Comparison of ENCODE assay signal across 12 cellular contexts in genomic region chr1:66339944-66340343, GRCh38.
DNase-seq lines count a peak whose midpoint lies in the region; ATAC-seq and TF ChIP-seq lines count a peak whose summit lies in the region.
"Had no signal": no experiment of that assay in that cellular context is flagged by ENCODE, and none has a peak within 500 bp of the region (broad histone marks: within the 10 kb centered on the region; RNA-seq: fewer than 3 reads in every experiment).

No MANE protein-coding gene starts in this region.

- no peaks in the 10 kb centered on the region; the same call in 1 of the 2 replicates for H3F3A ChIP-seq in GM23338 (replicated peaks; ENCODE audit: low read depth)

- no peak for TF ChIP-seq CTCF in GM23338 (conservative IDR thresholded peaks at IDR 0.05; ENCODE audit: low read depth in 2 of 2)

- no peaks in the 10 kb centered on the region for H3K27me3 Mint-ChIP-seq in CD4-positive, CD25-positive, alpha-beta regulatory T cell
- H3K27me3 Mint-ChIP-seq in GM23338 (ENCODE audit: insufficient read depth, low read depth, poor library complexity) = peaks cover 3% of the 10 kb centered on the region
- no peaks in the 10 kb centered on the region for H3K27me3 Mint-ChIP-seq in activated T-helper 1 cell treated with anti-CD3 and anti-CD28 coated beads, Interleukin-12 subunit alpha, Interleukin-12 subunit beta, Interleukin-2, Interleukin-4 antibody, amounts not matched to agents 30 ng/mL and 10 ng/mL and 1 ng/mL, durations not matched to agents 14 hours and 24 hours and 36 hours (ENCODE audit: insufficient read depth)
- H3K27me3 Mint-ChIP-seq: type B pancreatic cell had no signal

- peaks cover 33% of the 10 kb centered on the region for H3K36me3 Mint-ChIP-seq in CD4-positive, CD25-positive, alpha-beta regulatory T cell
- H3K36me3 Mint-ChIP-seq in GM23338 (ENCODE audit: low read depth) = peaks cover 3% of the 10 kb centered on the region; the same call in 1 of the 3 replicates
- H3K36me3 Mint-ChIP-seq in activated T-helper 1 cell treated with anti-CD3 and anti-CD28 coated beads, Interleukin-12 subunit alpha, Interleukin-12 subunit beta, Interleukin-2, Interleukin-4 antibody, amounts not matched to agents 30 ng/mL and 10 ng/mL and 1 ng/mL, durations not matched to agents 14 hours and 24 hours and 36 hours (ENCODE audit: low read depth) = peaks cover 33% of the 10 kb centered on the region
- H3K36me3 Mint-ChIP-seq: type B pancreatic cell had no signal

- H4K20me1 ChIP-seq in GM23338 (replicated peaks; ENCODE audit: insufficient read depth) = no peaks in the 10 kb centered on the region

- H3K4me3 ChIP-seq in CD4-positive, CD25-positive, alpha-beta regulatory T cell (ENCODE audit: low read depth, low read length) = peak overlapping the region; percentile 89
- H3K4me3 ChIP-seq in GM23338 (no peak overlapping the region), muscle layer of duodenum (ENCODE audit: low read depth in 1 of 2, low read length in 2 of 2) (no peak overlapping the region)

- no peaks in the 10 kb centered on the region for H3K9me2 ChIP-seq in GM23338 (ENCODE audit: insufficient read depth)

- H3K36me3 ChIP-seq in CD4-positive, CD25-positive, alpha-beta regulatory T cell (ENCODE audit: control insufficient read depth, insufficient read depth, low read length) = peaks cover 10% of the 10 kb centered on the region
- H3K36me3 ChIP-seq in GM23338 (ENCODE audit: insufficient read depth) (no peaks in the 10 kb centered on the region), muscle layer of duodenum (ENCODE audit: control insufficient read depth in 1 of 2, insufficient read depth in 2 of 2, low read length in 2 of 2) (no peaks in the 10 kb centered on the region)

- peaks cover 34 to 84% (median 57%) of the 10 kb centered on the region in 4 donors for H3K4me1 Mint-ChIP-seq in CD4-positive, CD25-positive, alpha-beta regulatory T cell
- peaks cover 54% of the 10 kb centered on the region for H3K4me1 Mint-ChIP-seq in GM23338
- H3K4me1 Mint-ChIP-seq in activated T-helper 1 cell treated with anti-CD3 and anti-CD28 coated beads, Interleukin-12 subunit alpha, Interleukin-12 subunit beta, Interleukin-2, Interleukin-4 antibody, amounts not matched to agents 30 ng/mL and 10 ng/mL and 1 ng/mL, durations not matched to agents 14 hours and 24 hours and 36 hours (ENCODE audit: low read depth) = peaks cover 80% of the 10 kb centered on the region

- H3K79me2 ChIP-seq in GM23338 (replicated peaks; ENCODE audit: insufficient read depth) = peaks cover 100% of the 10 kb centered on the region

- H3K4me3 Mint-ChIP-seq in CD4-positive, CD25-positive, alpha-beta regulatory T cell = peak overlapping the region; percentile 80 to 85 (median 82)
- H3K4me3 Mint-ChIP-seq in GM23338 = no peak overlapping the region
- peak overlapping the region; percentile 79 for H3K4me3 Mint-ChIP-seq in activated T-helper 1 cell treated with anti-CD3 and anti-CD28 coated beads, Interleukin-12 subunit alpha, Interleukin-12 subunit beta, Interleukin-2, Interleukin-4 antibody, amounts not matched to agents 30 ng/mL and 10 ng/mL and 1 ng/mL, durations not matched to agents 14 hours and 24 hours and 36 hours
- H3K4me3 Mint-ChIP-seq: nephron, type B pancreatic cell had no signal

- no peak overlapping the region for H3K4me2 ChIP-seq in GM23338

- no peaks in the 10 kb centered on the region for H3K9me3 ChIP-seq in CD4-positive, CD25-positive, alpha-beta regulatory T cell (ENCODE audit: control insufficient read depth in 2 of 2, low read length in 2 of 2)
- H3K9me3 ChIP-seq in muscle layer of duodenum (ENCODE audit: control insufficient read depth in 1 of 2, low read length in 2 of 2) = no peaks in the 10 kb centered on the region

- no peak for ATAC-seq in CD4-positive, CD25-positive, alpha-beta regulatory T cell (ENCODE audit: low read depth in 2 of 2)
- ATAC-seq in GM23338 (no peak), GM18498 (IDR thresholded peaks at IDR 0.05; ENCODE audit: unreplicated experiment) (no peak), HG02798 (IDR thresholded peaks at IDR 0.05; ENCODE audit: poor library complexity, unreplicated experiment) (no peak), GM18873 (IDR thresholded peaks at IDR 0.05; ENCODE audit: low FRiP score, unreplicated experiment) (no peak)

- H2AFZ ChIP-seq in GM23338 = no peak overlapping the region

- peak overlapping the region; percentile 76 to 96 (median 89) for H3K27ac Mint-ChIP-seq in CD4-positive, CD25-positive, alpha-beta regulatory T cell
- no peak overlapping the region for H3K27ac Mint-ChIP-seq in GM23338
- H3K27ac Mint-ChIP-seq in activated T-helper 1 cell treated with anti-CD3 and anti-CD28 coated beads, Interleukin-12 subunit alpha, Interleukin-12 subunit beta, Interleukin-2, Interleukin-4 antibody, amounts not matched to agents 30 ng/mL and 10 ng/mL and 1 ng/mL, durations not matched to agents 14 hours and 24 hours and 36 hours = peak overlapping the region; percentile 79
- H3K27ac Mint-ChIP-seq: nephron, type B pancreatic cell had no signal

- intact Hi-C loops in activated T-helper 1 cell treated with anti-CD3 and anti-CD28 coated beads, Interleukin-12 subunit alpha, Interleukin-12 subunit beta, Interleukin-2, Interleukin-4 antibody, amounts not matched to agents 30 ng/mL and 10 ng/mL and 1 ng/mL, durations not matched to agents 14 hours and 24 hours and 36 hours (cut with micrococcal nuclease) = loop anchor here (1.0 to 10.0 kb wide), 6 partner anchors 10 to 1375 kb away; partner anchors contain the start of gene JAK1

- peaks cover 94% of the 10 kb centered on the region for H3K4me1 ChIP-seq in CD4-positive, CD25-positive, alpha-beta regulatory T cell (ENCODE audit: control insufficient read depth, insufficient read depth, low read length, poor library complexity, severe bottlenecking)
- H3K4me1 ChIP-seq in GM23338 (ENCODE audit: insufficient read depth) = peaks cover 71% of the 10 kb centered on the region
- peaks cover 4 to 13% of the 10 kb centered on the region in 2 donors for H3K4me1 ChIP-seq in muscle layer of duodenum (ENCODE audit: control insufficient read depth in 1 of 2, insufficient read depth in 2 of 2, low read length in 2 of 2)

- DNase-seq in CD4-positive, CD25-positive, alpha-beta regulatory T cell = peak in 1 of 3 donors; percentile 65
- DNase-seq in GM23338 (ENCODE audit: low spot score) (peak; percentile 21), SIG-M5 treated with dmso at 0.1 percent for 504 hours (lab: John Stamatoyannopoulos, UW; ENCODE audit: unreplicated experiment) (no peak)
- DNase-seq in activated T-helper 1 cell treated with anti-CD3 and anti-CD28 coated beads, Interleukin-12 subunit alpha, Interleukin-12 subunit beta, Interleukin-2, Interleukin-4 antibody, amounts not matched to agents 30 ng/mL and 10 ng/mL and 1 ng/mL, durations not matched to agents 14 hours and 24 hours and 36 hours (ENCODE audit: low spot score) = no peak
- DNase-seq: DMS53, NCI-H774 had no signal

- H3K9me3 Mint-ChIP-seq in CD4-positive, CD25-positive, alpha-beta regulatory T cell = no peaks in the 10 kb centered on the region
- no peaks in the 10 kb centered on the region for H3K9me3 Mint-ChIP-seq in GM23338
- no peaks in the 10 kb centered on the region for H3K9me3 Mint-ChIP-seq in activated T-helper 1 cell treated with anti-CD3 and anti-CD28 coated beads, Interleukin-12 subunit alpha, Interleukin-12 subunit beta, Interleukin-2, Interleukin-4 antibody, amounts not matched to agents 30 ng/mL and 10 ng/mL and 1 ng/mL, durations not matched to agents 14 hours and 24 hours and 36 hours
- H3K9me3 Mint-ChIP-seq: nephron, type B pancreatic cell had no signal

- H3K27me3 ChIP-seq in CD4-positive, CD25-positive, alpha-beta regulatory T cell (ENCODE audit: control insufficient read depth, insufficient read depth, low read length) = no peaks in the 10 kb centered on the region
- H3K27me3 ChIP-seq in GM23338 (ENCODE audit: insufficient read depth) (no peaks in the 10 kb centered on the region), muscle layer of duodenum (ENCODE audit: low read depth, low read length) (no peaks in the 10 kb centered on the region)

- H3K27ac ChIP-seq in CD4-positive, CD25-positive, alpha-beta regulatory T cell (ENCODE audit: insufficient read depth, low read length, poor library complexity, severe bottlenecking) = peak overlapping the region; percentile 86
- H3K27ac ChIP-seq in GM23338 (ENCODE audit: low read depth) = no peak overlapping the region
- H3K27ac ChIP-seq in muscle layer of duodenum (ENCODE audit: low read length) = peak overlapping the region; percentile 14

TF ChIP-seq in GM23338, 12 proteins besides CTCF, POLR2A, EP300 and RAD21 (continues in another document):
- TF ChIP-seq ZNF331 (CRISPR knock-in tag; IDR thresholded peaks at IDR 0.05; ENCODE audit: low read depth) (no peak), EZH2 (IDR thresholded peaks at IDR 0.05; ENCODE audit: low read depth, unreplicated experiment) (no peak), ETS1 (IDR thresholded peaks at IDR 0.05) (no peak), JUNB (IDR thresholded peaks at IDR 0.05; ENCODE audit: unreplicated experiment) (no peak), EZH2phosphoT487 (IDR thresholded peaks at IDR 0.05; ENCODE audit: unreplicated experiment) (no peak), CREB1 (CRISPR knock-in tag; IDR thresholded peaks at IDR 0.05; ENCODE audit: low read depth) (no peak)
